In genomic region chr19:11479470-11480080, GRCh38 we compare ENCODE assay signal across 9 cellular contexts. TPM values are rescaled to one million over a fixed set of nuclear protein-coding genes. Genes with fewer than 3 reads are reported as not detected.
DNase-seq lines count a peak whose midpoint lies in the region; ATAC-seq and TF ChIP-seq lines count a peak whose summit lies in the region.
"Had no signal": no experiment of that assay in that cellular context is flagged by ENCODE, and none has a peak within 500 bp of the region (broad histone marks: within the 10 kb centered on the region; RNA-seq: fewer than 3 reads in every experiment).

No MANE protein-coding gene starts in this region.

- TF ChIP-seq CTCF in GM10248 (IDR thresholded peaks at IDR 0.05; ENCODE audit: control extremely low read depth, extremely low read depth, low read depth, missing control alignments), result no peak
- TF ChIP-seq CTCF in colonic mucosa (IDR thresholded peaks at IDR 0.05), result no peak
- TF ChIP-seq CTCF in neural crest cell (conservative IDR thresholded peaks at IDR 0.05), result no peak

- no peaks in the 10 kb centered on the region for H3K36me3 ChIP-seq in colonic mucosa

- peaks cover 12% of the 10 kb centered on the region for H3K4me1 Mint-ChIP-seq in neural crest cell

- DNase-seq in GM10248 (ENCODE audit: extremely low spot score) (peak; percentile 56), NCI-H146 treated with DMSO at 0.1 percent for 48 hours (lab: John Stamatoyannopoulos, UW; ENCODE audit: unreplicated experiment) (peak; percentile 85), colonic mucosa (peak; percentile 66), neural crest cell (ENCODE audit: low read depth, low spot score) (peak; percentile 76), NCI-H1048 (lab: John Stamatoyannopoulos, UW) (no peak), SKM-1 treated with dmso at 0.1 percent for 144 hours (lab: John Stamatoyannopoulos, UW; ENCODE audit: unreplicated experiment) (no peak)

- H3K4me1 ChIP-seq in colonic mucosa, result peaks cover 15% of the 10 kb centered on the region

- H3K9ac ChIP-seq in colonic mucosa (ENCODE audit: low read depth in 2 of 2, low read length in 2 of 2), result no peak overlapping the region

- H3K27me3 ChIP-seq in colonic mucosa, result peaks cover 39% of the 10 kb centered on the region

- H3K4me3 Mint-ChIP-seq in neural crest cell, result peak overlapping the region; percentile 89

- intact Hi-C loops in colonic mucosa (cut with DNase I), result no loop called here

- H3K27me3 Mint-ChIP-seq in neural crest cell (ENCODE audit: low read depth), result peaks cover 50% of the 10 kb centered on the region

- H3K27ac Mint-ChIP-seq in neural crest cell (ENCODE audit: unreplicated experiment), result no peak overlapping the region

- CTCF ChIA-PET in GM10248 (lab: Yijun Ruan, JAX), result interaction anchor here (1.8 kb wide), 1 partner anchor 12 kb away, joined by 4 read pairs; no protein-coding TSS in a partner anchor

- no peaks in the 10 kb centered on the region for H3K9me3 ChIP-seq in colonic mucosa

- no peak for ATAC-seq in HG02938 (IDR thresholded peaks at IDR 0.05; ENCODE audit: unreplicated experiment)
- ATAC-seq in HG03196 (IDR thresholded peaks at IDR 0.05; ENCODE audit: unreplicated experiment), result no peak

- H3K27ac ChIP-seq in colonic mucosa, result no peak overlapping the region
- H3K27ac ChIP-seq: skin epidermis had no signal

- H3K9me3 Mint-ChIP-seq in neural crest cell, result no peaks in the 10 kb centered on the region

- H3K36me3 Mint-ChIP-seq in neural crest cell (ENCODE audit: low read depth), result no peaks in the 10 kb centered on the region

- POLR2A ChIA-PET in GM10248 (lab: Yijun Ruan, JAX), result no interaction called here

- H3K4me3 ChIP-seq in colonic mucosa, result no peak overlapping the region
- H3K4me3 ChIP-seq: skin epidermis had no signal

RNA-seq across cellular contexts. Expression of gene ELAVL3, which starts 1.3 kb away (rescaled TPM):
- under 1 TPM; 0.25 to 0.50 TPM for total RNA-seq in colonic mucosa
- 39.7 and 42.8 TPM in 2 replicates for total RNA-seq in neural crest cell

RNA-seq across cellular contexts. Expression of gene ZNF653, which starts 26.1 kb away (rescaled TPM):
- total RNA-seq in colonic mucosa (10 to 100 TPM; 10.6 to 14.2 TPM), neural crest cell (17.9 and 19.0 TPM in 2 replicates)

RNA-seq across cellular contexts. Expression of gene PRKCSH, which starts 44.1 kb away (rescaled TPM):
- total RNA-seq in colonic mucosa, result 100 to 1,000 TPM; 308 to 434 TPM
- 388 and 391 TPM in 2 replicates for total RNA-seq in neural crest cell

RNA-seq across cellular contexts. Expression of gene ODAD3, which starts 44.7 kb away (rescaled TPM):
- total RNA-seq in colonic mucosa, result under 1 TPM in 1 of 2 donors, not detected in 1; 0.22 TPM
- total RNA-seq in neural crest cell, result 2.2 and 3.1 TPM in 2 replicates

RNA-seq across cellular contexts. Expression of gene ECSIT, which starts 49.4 kb away (rescaled TPM):
- 100 to 1,000 TPM in 1 of 2 donors, 10 to 100 TPM in 1; 62.8 to 124 TPM for total RNA-seq in colonic mucosa
- total RNA-seq in neural crest cell, result 46.0 and 49.4 TPM in 2 replicates

Comparison
In these comparisons a context has a peak if more than half of its experiments do, and no peak if none do; other contexts are left out.
1. DNase-seq: peak in GM10248 (single experiment), NCI-H146 treated with DMSO at 0.1 percent for 48 hours (single experiment), colonic mucosa (single experiment) and neural crest cell (single experiment); none in NCI-H1048 (single experiment) and SKM-1 treated with dmso at 0.1 percent for 144 hours (single experiment).
2. RNA of gene ELAVL3, which starts 1.3 kb away (total RNA-seq): 39.7 to 42.8 TPM in neural crest cell; 0.25 to 0.50 TPM in colonic mucosa; every median in the first group is over 10 times any median in the second.